ENCODE assay signal across 15 cellular contexts in genomic region chr18:12745095-12745820, GRCh38.
"Had no signal": no experiment of that assay in that cellular context is flagged by ENCODE, and none has a peak within 500 bp of the region (broad histone marks: within the 10 kb centered on the region; RNA-seq: fewer than 3 reads in every experiment).

No MANE protein-coding gene starts in this region.

- H3K27me3 ChIP-seq: ascending aorta, gastroesophageal sphincter, right lobe of liver, upper lobe of left lung had no signal

- H3K4me3 ChIP-seq: ascending aorta, esophagus squamous epithelium, gastroesophageal sphincter, psoas muscle, right lobe of liver, spleen, upper lobe of left lung had no signal

- H3K36me3 ChIP-seq: ascending aorta, esophagus squamous epithelium, gastroesophageal sphincter, right lobe of liver, spleen, upper lobe of left lung had no signal

- H3K9me3 ChIP-seq: ascending aorta, esophagus squamous epithelium, gastroesophageal sphincter, psoas muscle, right lobe of liver, spleen, upper lobe of left lung had no signal

- DNase-seq: activated CD4-positive, alpha-beta memory T cell treated with anti-CD3 and anti-CD28 coated beads for 36 hours; activated CD4-positive, CD25-positive, alpha-beta regulatory T cell treated with anti-CD3 and anti-CD28 coated beads, Interleukin-2, amount 50 U/mL, for 72 hours; activated T-cell treated with anti-CD3 and anti-CD28 coated beads, Interleukin-2, amount 50 U/mL, for 72 hours; esophagus squamous epithelium; kidney glomerular epithelial cell; nephron progenitor cell; psoas muscle; right lobe of liver; spleen; stimulated activated CD4-positive, alpha-beta T cell treated with anti-CD3 and anti-CD28 coated beads, Interleukin-2, amount 100 ng/mL, for 24 hours; stimulated activated CD8-positive, alpha-beta memory T cell treated with anti-CD3 and anti-CD28 coated beads, Interleukin-4, amount 100 ng/mL, for 48 hours; stimulated activated naive CD8-positive, alpha-beta T cell treated with anti-CD3 and anti-CD28 coated beads, Interleukin-15, Interleukin-2, amounts not matched to agents 100 U/mL and 50 U/mL, for 24 hours; upper lobe of left lung had no signal

- H3K27ac ChIP-seq: ascending aorta, esophagus squamous epithelium, gastroesophageal sphincter, psoas muscle, right lobe of liver, spleen, upper lobe of left lung had no signal

- ATAC-seq: activated T-cell treated with anti-CD3 and anti-CD28 coated beads, Interleukin-2, amount 50 U/mL, for 72 hours; gastroesophageal sphincter; psoas muscle; right lobe of liver; stimulated activated naive CD8-positive, alpha-beta T cell treated with anti-CD3 and anti-CD28 coated beads, Interleukin-15, Interleukin-2, amounts not matched to agents 100 U/mL and 50 U/mL, for 24 hours had no signal

- H3K4me1 ChIP-seq: ascending aorta, esophagus squamous epithelium, gastroesophageal sphincter, psoas muscle, right lobe of liver, upper lobe of left lung had no signal
